ENCODE assay signal across 8 cellular contexts in genomic region chr1:234373064-234373937, GRCh38. TPM values are rescaled to one million over a fixed set of nuclear protein-coding genes. Genes with fewer than 3 reads are reported as not detected.
A peak's percentile ranks its signal among the peaks of the same experiment; 100 is the strongest.
DNase-seq lines count a peak whose midpoint lies in the region; ATAC-seq and TF ChIP-seq lines count a peak whose summit lies in the region.

Gene COA6 (plus strand): TSS chr1:234373456. CDS start chr1:234373467, 11 bp downstream.

- ATAC-seq in RWPE2 (ENCODE audit: low read depth), result peak; percentile 92
- peak; percentile 87 to 95 (median 90) for ATAC-seq in natural killer cell

- H3K4me1 ChIP-seq in RWPE2 (ENCODE audit: insufficient read depth, poor library complexity, severe bottlenecking), result peaks cover 25% of the 10 kb centered on the region

- H3K27ac ChIP-seq in RWPE2 (ENCODE audit: poor library complexity, severe bottlenecking), result peak within 1 kb of the TSS; percentile 73

- H3K9me3 Mint-ChIP-seq in activated T-helper 2 cell treated with anti-CD3 and anti-CD28 coated beads, Interferon-gamma antibody, Interleukin-2, Interleukin-4, amounts not matched to agents 10 μg/mL and 5 μg/mL and 100 μg/mL, durations not matched to agents 14 hours and 24 hours and 36 hours, result no peaks in the 10 kb centered on the region
- H3K9me3 Mint-ChIP-seq in natural killer cell, result no peaks in the 10 kb centered on the region

- H3K27ac Mint-ChIP-seq in activated T-helper 2 cell treated with anti-CD3 and anti-CD28 coated beads, Interferon-gamma antibody, Interleukin-2, Interleukin-4, amounts not matched to agents 10 μg/mL and 5 μg/mL and 100 μg/mL, durations not matched to agents 14 hours and 24 hours and 36 hours, result peak within 1 kb of the TSS; percentile 99
- H3K27ac Mint-ChIP-seq in natural killer cell, result peak within 1 kb of the TSS; percentile 98 to 99

- peak within 1 kb of the TSS; percentile 94 for H3K4me3 Mint-ChIP-seq in activated T-helper 2 cell treated with anti-CD3 and anti-CD28 coated beads, Interferon-gamma antibody, Interleukin-2, Interleukin-4, amounts not matched to agents 10 μg/mL and 5 μg/mL and 100 μg/mL, durations not matched to agents 14 hours and 24 hours and 36 hours (ENCODE audit: low read depth)
- peak within 1 kb of the TSS; percentile 98 for H3K4me3 Mint-ChIP-seq in natural killer cell

- peak within 1 kb of the TSS; percentile 88 for H3K4me3 ChIP-seq in RWPE2 (ENCODE audit: severe bottlenecking)

- peaks cover 47% of the 10 kb centered on the region for H3K4me1 Mint-ChIP-seq in activated T-helper 2 cell treated with anti-CD3 and anti-CD28 coated beads, Interferon-gamma antibody, Interleukin-2, Interleukin-4, amounts not matched to agents 10 μg/mL and 5 μg/mL and 100 μg/mL, durations not matched to agents 14 hours and 24 hours and 36 hours (ENCODE audit: low read depth)
- H3K4me1 Mint-ChIP-seq in natural killer cell, result peaks cover 45 to 51% of the 10 kb centered on the region in 2 donors

- H3K36me3 Mint-ChIP-seq in activated T-helper 2 cell treated with anti-CD3 and anti-CD28 coated beads, Interferon-gamma antibody, Interleukin-2, Interleukin-4, amounts not matched to agents 10 μg/mL and 5 μg/mL and 100 μg/mL, durations not matched to agents 14 hours and 24 hours and 36 hours (ENCODE audit: low read depth), result peaks cover 38% of the 10 kb centered on the region
- peaks cover 17% of the 10 kb centered on the region for H3K36me3 Mint-ChIP-seq in natural killer cell

- intact Hi-C loops in activated T-helper 2 cell treated with anti-CD3 and anti-CD28 coated beads, Interferon-gamma antibody, Interleukin-2, Interleukin-4, amounts not matched to agents 10 μg/mL and 5 μg/mL and 100 μg/mL, durations not matched to agents 14 hours and 24 hours and 36 hours (cut with micrococcal nuclease), result loop anchor here (1.0 to 10.0 kb wide), 6 partner anchors 17 to 955 kb away; partner anchors contain the start of genes ARID4B and GGPS1
- intact Hi-C loops in natural killer cell (cut with micrococcal nuclease), result loop anchor here (1.0 to 10.0 kb wide), 3 partner anchors 27 to 1132 kb away; partner anchors contain the start of genes B3GALNT2 and TARBP1

- no peaks in the 10 kb centered on the region for H3K27me3 Mint-ChIP-seq in activated T-helper 2 cell treated with anti-CD3 and anti-CD28 coated beads, Interferon-gamma antibody, Interleukin-2, Interleukin-4, amounts not matched to agents 10 μg/mL and 5 μg/mL and 100 μg/mL, durations not matched to agents 14 hours and 24 hours and 36 hours (ENCODE audit: low read depth)
- H3K27me3 Mint-ChIP-seq in natural killer cell (ENCODE audit: low read depth in 2 of 2), result no peaks in the 10 kb centered on the region

- TF ChIP-seq CTCF in RWPE2 (IDR thresholded peaks at IDR 0.05; ENCODE audit: poor library complexity, severe bottlenecking) (no peak), natural killer cell (IDR thresholded peaks at IDR 0.05) (no peak)

- peaks cover 26% of the 10 kb centered on the region for H3K36me3 ChIP-seq in RWPE2 (ENCODE audit: low read depth)

- DNase-seq in EL (peak; percentile 97), H4 (ENCODE audit: low spot score) (peak; percentile 96), LoVo (ENCODE audit: low spot score) (peak; percentile 94), RWPE2 (ENCODE audit: low spot score) (peak; percentile 86), fibroblast of peridontal ligament (ENCODE audit: extremely low read depth) (peak; percentile 95), natural killer cell (peak; percentile 89)
- peak; percentile 86 for DNase-seq in activated T-helper 2 cell treated with anti-CD3 and anti-CD28 coated beads, Interferon-gamma antibody, Interleukin-2, Interleukin-4, amounts not matched to agents 10 μg/mL and 5 μg/mL and 100 μg/mL, durations not matched to agents 14 hours and 24 hours and 36 hours (ENCODE audit: low spot score)
- DNase-seq in stimulated activated naive CD4-positive, alpha-beta T cell treated with Interleukin-2 at 50 U/mL for 16 hours (lab: John Stamatoyannopoulos, UW), result peak; percentile 92

- no peaks in the 10 kb centered on the region for H3K9me3 ChIP-seq in RWPE2 (ENCODE audit: severe bottlenecking)

- no peaks in the 10 kb centered on the region for H3K27me3 ChIP-seq in RWPE2 (ENCODE audit: insufficient read depth, poor library complexity, severe bottlenecking)

RNA-seq across cellular contexts. Expression of gene COA6, which starts in this region (rescaled TPM):
- total RNA-seq in H4 (2014; rRNA removed; shearing (Covaris generic)), result 103 and 123 TPM in 2 replicates
- 60.3 and 63.6 TPM in 2 replicates for total RNA-seq in activated T-helper 2 cell treated with anti-CD3 and anti-CD28 coated beads, Interferon-gamma antibody, Interleukin-2, Interleukin-4, amounts not matched to agents 10 μg/mL and 5 μg/mL and 100 μg/mL, durations not matched to agents 14 hours and 24 hours and 36 hours
- total RNA-seq in natural killer cell, result 10 to 100 TPM in 2 of 3 donors, 1 to 10 TPM in 1; 8.9 to 11.8 (median 11.6) TPM

Comparison
In these comparisons a context has a peak if more than half of its experiments do, and no peak if none do; other contexts are left out.
1. Peak in every context shown above with its lines: DNase-seq, ATAC-seq, H3K4me3 ChIP-seq and H3K27ac ChIP-seq.